Comparison of ENCODE assay signal across 15 cellular contexts in the genomic region with DNA sequence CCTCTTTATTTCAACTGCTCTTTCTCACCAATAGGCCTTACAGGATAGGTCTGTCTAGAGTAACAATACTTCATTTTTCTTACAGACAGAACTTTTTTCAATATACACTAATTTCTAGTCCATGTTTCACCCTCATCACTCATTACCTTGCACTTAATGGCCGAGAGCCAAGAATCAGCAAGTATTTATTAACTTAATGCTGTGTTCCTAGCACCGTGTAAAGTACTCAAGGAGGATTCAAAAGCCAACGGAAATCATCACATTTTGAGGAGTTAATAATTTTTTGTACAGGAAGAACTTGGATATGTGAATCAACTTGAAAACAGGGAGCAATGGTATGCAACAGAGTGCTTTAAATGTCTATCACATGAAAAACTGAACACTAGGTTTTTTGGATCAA.
DNase-seq lines count a peak whose midpoint lies in the region; FAIRE-seq and TF ChIP-seq lines count a peak whose summit lies in the region.
"Had no signal": no experiment of that assay in that cellular context is flagged by ENCODE, and none has a peak within 500 bp of the region (broad histone marks: within the 10 kb centered on the region; RNA-seq: fewer than 3 reads in every experiment).

No MANE protein-coding gene starts in this region.

- H3K9me3 ChIP-seq in kidney (ENCODE audit: control insufficient read depth in 1 of 2, low read length in 2 of 2) = no peaks in the 10 kb centered on the region
- no peaks in the 10 kb centered on the region for H3K9me3 ChIP-seq in GM23248 (ENCODE audit: low read depth)

- H3K27ac ChIP-seq in kidney (ENCODE audit: low read depth in 2 of 2, low read length in 2 of 2) (no peak overlapping the region), GM23248 (no peak overlapping the region)
- H3K27ac ChIP-seq: 22Rv1; BLaER1 treated with 17β-estradiol and CSF1 and Interleukin-3, amounts not matched to agents 10 nM and 100 nM had no signal

- intact Hi-C loops in activated CD4-positive, alpha-beta T cell treated with anti-CD3 and anti-CD28 coated beads, Interleukin-2, amount 10 ng/mL, durations not matched to agents 24 days and 14 days (cut with micrococcal nuclease) = no loop called here
- intact Hi-C loops in activated T-helper 2 cell treated with anti-CD3 and anti-CD28 coated beads, Interferon-gamma antibody, Interleukin-2, Interleukin-4, amounts not matched to agents 10 μg/mL and 5 μg/mL and 100 μg/mL, durations not matched to agents 14 hours and 24 hours and 36 hours (cut with micrococcal nuclease) = no loop called here
- intact Hi-C loops in kidney (cut with DNase I) = no loop called here

- H3K36me3 Mint-ChIP-seq in activated CD4-positive, alpha-beta T cell treated with anti-CD3 and anti-CD28 coated beads, Interleukin-2, amount 10 ng/mL, durations not matched to agents 24 days and 14 days (ENCODE audit: low read depth) = peaks cover 21% of the 10 kb centered on the region
- no peaks in the 10 kb centered on the region for H3K36me3 Mint-ChIP-seq in activated CD4-positive, alpha-beta T cell treated with anti-CD3 and anti-CD28 coated beads, Interleukin-2, amount 10 ng/mL, durations not matched to agents 7 days and 5 days (ENCODE audit: low read depth)
- peaks cover 64% of the 10 kb centered on the region for H3K36me3 Mint-ChIP-seq in activated T-helper 2 cell treated with anti-CD3 and anti-CD28 coated beads, Interferon-gamma antibody, Interleukin-2, Interleukin-4, amounts not matched to agents 10 μg/mL and 5 μg/mL and 100 μg/mL, durations not matched to agents 14 hours and 24 hours and 36 hours (ENCODE audit: low read depth)
- H3K36me3 Mint-ChIP-seq in progenitor cell of endocrine pancreas (ENCODE audit: insufficient read depth) = peaks cover 7% of the 10 kb centered on the region

- CTCF ChIA-PET in activated CD4-positive, alpha-beta T cell treated with anti-CD3 and anti-CD28 coated beads, Interleukin-2, amount 10 ng/mL, durations not matched to agents 7 days and 5 days (lab: Charles Lee) = interaction anchor here (0.7 to 1.0 kb wide), 4 partner anchors 10 to 76 kb away, joined by 3 to 4 read pairs (median 3); no protein-coding TSS in a partner anchor

- H3K79me2 ChIP-seq in GM23248 (ENCODE audit: insufficient read depth) = peaks cover 66% of the 10 kb centered on the region

- no peaks in the 10 kb centered on the region for H3K27me3 ChIP-seq in GM23248 (replicated peaks; ENCODE audit: insufficient read depth)
- H3K27me3 ChIP-seq: BLaER1 treated with 17β-estradiol and CSF1 and Interleukin-3, amounts not matched to agents 10 nM and 100 nM had no signal

- H3K4me2 ChIP-seq in GM23248 (ENCODE audit: unreplicated experiment) = no peak overlapping the region
- H3K4me2 ChIP-seq: BLaER1 treated with 17β-estradiol and CSF1 and Interleukin-3, amounts not matched to agents 10 nM and 100 nM had no signal

- H3K4me3 Mint-ChIP-seq in activated CD4-positive, alpha-beta T cell treated with anti-CD3 and anti-CD28 coated beads, Interleukin-2, amount 10 ng/mL, durations not matched to agents 24 days and 14 days = no peak overlapping the region
- no peak overlapping the region for H3K4me3 Mint-ChIP-seq in activated CD4-positive, alpha-beta T cell treated with anti-CD3 and anti-CD28 coated beads, Interleukin-2, amount 10 ng/mL, durations not matched to agents 7 days and 5 days
- H3K4me3 Mint-ChIP-seq in activated T-helper 2 cell treated with anti-CD3 and anti-CD28 coated beads, Interferon-gamma antibody, Interleukin-2, Interleukin-4, amounts not matched to agents 10 μg/mL and 5 μg/mL and 100 μg/mL, durations not matched to agents 14 hours and 24 hours and 36 hours (ENCODE audit: low read depth) = no peak overlapping the region
- H3K4me3 Mint-ChIP-seq in progenitor cell of endocrine pancreas (ENCODE audit: low read depth) = no peak overlapping the region

- H3K4me3 ChIP-seq in kidney (ENCODE audit: low read length in 2 of 2) = peak overlapping the region in 1 of 2 donors; percentile 22
- H3K4me3 ChIP-seq in GM23248 = no peak overlapping the region
- H3K4me3 ChIP-seq: BLaER1 treated with 17β-estradiol and CSF1 and Interleukin-3, amounts not matched to agents 10 nM and 100 nM had no signal

- no peak overlapping the region for H2AFZ ChIP-seq in GM23248

- FAIRE-seq in kidney (lab: Jason Lieb, UNC) = peak; percentile 47
- FAIRE-seq: H1 had no signal

- DNase-seq in activated CD4-positive, alpha-beta T cell treated with anti-CD3 and anti-CD28 coated beads, Interleukin-2, amount 10 ng/mL, durations not matched to agents 24 days and 14 days = no peak
- DNase-seq in activated CD4-positive, alpha-beta T cell treated with anti-CD3 and anti-CD28 coated beads, Interleukin-2, amount 10 ng/mL, durations not matched to agents 7 days and 5 days = no peak
- DNase-seq in activated T-helper 2 cell treated with anti-CD3 and anti-CD28 coated beads, Interferon-gamma antibody, Interleukin-2, Interleukin-4, amounts not matched to agents 10 μg/mL and 5 μg/mL and 100 μg/mL, durations not matched to agents 14 hours and 24 hours and 36 hours (ENCODE audit: low spot score) = no peak
- no peak for DNase-seq in kidney
- no peak for DNase-seq in progenitor cell of endocrine pancreas (ENCODE audit: low spot score, unreplicated experiment)
- DNase-seq in mesenteric fat pad (ENCODE audit: low spot score) = no peak
- no peak for DNase-seq in HPDE6-E6E7 (ENCODE audit: extremely low spot score)
- DNase-seq in GM23248 = no peak
- DNase-seq: DMS53, NCI-H1436, NCI-H2029 treated with DMSO at 0.1 percent for 48 hours, NCI-H524 had no signal

- H3K9me2 ChIP-seq in GM23248 (ENCODE audit: insufficient read depth) = no peaks in the 10 kb centered on the region

- no peaks in the 10 kb centered on the region for H3K27me3 Mint-ChIP-seq in activated CD4-positive, alpha-beta T cell treated with anti-CD3 and anti-CD28 coated beads, Interleukin-2, amount 10 ng/mL, durations not matched to agents 24 days and 14 days
- no peaks in the 10 kb centered on the region for H3K27me3 Mint-ChIP-seq in activated CD4-positive, alpha-beta T cell treated with anti-CD3 and anti-CD28 coated beads, Interleukin-2, amount 10 ng/mL, durations not matched to agents 7 days and 5 days
- no peaks in the 10 kb centered on the region for H3K27me3 Mint-ChIP-seq in activated T-helper 2 cell treated with anti-CD3 and anti-CD28 coated beads, Interferon-gamma antibody, Interleukin-2, Interleukin-4, amounts not matched to agents 10 μg/mL and 5 μg/mL and 100 μg/mL, durations not matched to agents 14 hours and 24 hours and 36 hours (ENCODE audit: low read depth)
- H3K27me3 Mint-ChIP-seq in progenitor cell of endocrine pancreas = no peaks in the 10 kb centered on the region

- no peaks in the 10 kb centered on the region for H4K20me1 ChIP-seq in GM23248 (ENCODE audit: insufficient read depth)
- H4K20me1 ChIP-seq: BLaER1 treated with 17β-estradiol and CSF1 and Interleukin-3, amounts not matched to agents 10 nM and 100 nM had no signal

- in situ Hi-C loops in GM23248 (cut with MboI) = no loop called here

- peak overlapping the region; percentile 80 for H3K27ac Mint-ChIP-seq in activated CD4-positive, alpha-beta T cell treated with anti-CD3 and anti-CD28 coated beads, Interleukin-2, amount 10 ng/mL, durations not matched to agents 24 days and 14 days
- no peak overlapping the region for H3K27ac Mint-ChIP-seq in activated CD4-positive, alpha-beta T cell treated with anti-CD3 and anti-CD28 coated beads, Interleukin-2, amount 10 ng/mL, durations not matched to agents 7 days and 5 days
- H3K27ac Mint-ChIP-seq in activated T-helper 2 cell treated with anti-CD3 and anti-CD28 coated beads, Interferon-gamma antibody, Interleukin-2, Interleukin-4, amounts not matched to agents 10 μg/mL and 5 μg/mL and 100 μg/mL, durations not matched to agents 14 hours and 24 hours and 36 hours = peak overlapping the region; percentile 66
- peak overlapping the region; percentile 52 for H3K27ac Mint-ChIP-seq in progenitor cell of endocrine pancreas

- H3K4me1 ChIP-seq in kidney (ENCODE audit: control insufficient read depth in 1 of 2, insufficient read depth in 1 of 2, low read depth in 1 of 2, low read length in 2 of 2) = peaks cover 2 to 10% of the 10 kb centered on the region in 2 donors
- peaks cover 73% of the 10 kb centered on the region for H3K4me1 ChIP-seq in GM23248 (ENCODE audit: insufficient read depth)

- peaks cover 84% of the 10 kb centered on the region for H3F3A ChIP-seq in GM23248 (ENCODE audit: insufficient read depth)

- H3K9me3 Mint-ChIP-seq in activated CD4-positive, alpha-beta T cell treated with anti-CD3 and anti-CD28 coated beads, Interleukin-2, amount 10 ng/mL, durations not matched to agents 24 days and 14 days = peaks cover 22% of the 10 kb centered on the region
- no peaks in the 10 kb centered on the region for H3K9me3 Mint-ChIP-seq in activated CD4-positive, alpha-beta T cell treated with anti-CD3 and anti-CD28 coated beads, Interleukin-2, amount 10 ng/mL, durations not matched to agents 7 days and 5 days
- H3K9me3 Mint-ChIP-seq in activated T-helper 2 cell treated with anti-CD3 and anti-CD28 coated beads, Interferon-gamma antibody, Interleukin-2, Interleukin-4, amounts not matched to agents 10 μg/mL and 5 μg/mL and 100 μg/mL, durations not matched to agents 14 hours and 24 hours and 36 hours = peaks cover 8% of the 10 kb centered on the region
- H3K9me3 Mint-ChIP-seq in progenitor cell of endocrine pancreas (ENCODE audit: low read depth) = no peaks in the 10 kb centered on the region

- H3K4me1 Mint-ChIP-seq in activated CD4-positive, alpha-beta T cell treated with anti-CD3 and anti-CD28 coated beads, Interleukin-2, amount 10 ng/mL, durations not matched to agents 24 days and 14 days = peaks cover 63% of the 10 kb centered on the region
- H3K4me1 Mint-ChIP-seq in activated CD4-positive, alpha-beta T cell treated with anti-CD3 and anti-CD28 coated beads, Interleukin-2, amount 10 ng/mL, durations not matched to agents 7 days and 5 days = peaks cover 16% of the 10 kb centered on the region
- peaks cover 80% of the 10 kb centered on the region for H3K4me1 Mint-ChIP-seq in activated T-helper 2 cell treated with anti-CD3 and anti-CD28 coated beads, Interferon-gamma antibody, Interleukin-2, Interleukin-4, amounts not matched to agents 10 μg/mL and 5 μg/mL and 100 μg/mL, durations not matched to agents 14 hours and 24 hours and 36 hours (ENCODE audit: low read depth)
- H3K4me1 Mint-ChIP-seq in progenitor cell of endocrine pancreas (ENCODE audit: low read depth) = peaks cover 34% of the 10 kb centered on the region

- POLR2A ChIA-PET in activated CD4-positive, alpha-beta T cell treated with anti-CD3 and anti-CD28 coated beads, Interleukin-2, amount 10 ng/mL, durations not matched to agents 7 days and 5 days (lab: Charles Lee) = no interaction called here

- no peak overlapping the region for H3K9ac ChIP-seq in kidney (ENCODE audit: low read length in 2 of 2)
- no peak overlapping the region for H3K9ac ChIP-seq in GM23248
- H3K9ac ChIP-seq: BLaER1 treated with 17β-estradiol and CSF1 and Interleukin-3, amounts not matched to agents 10 nM and 100 nM had no signal

- TF ChIP-seq CTCF in kidney (IDR thresholded peaks at IDR 0.05; ENCODE audit: borderline replicate concordance, extremely low read depth, insufficient read depth) (no peak), progenitor cell of endocrine pancreas (IDR thresholded peaks at IDR 0.05; ENCODE audit: unreplicated experiment) (no peak)

- WGBS in GM23248 (ENCODE audit: low coverage in 1 of 2, low lambda C conversion rate in 2 of 2, missing lambda C conversion rate in 2 of 2), 2 experiments = 98 to 99% methylated on average over 3 of the region's 3 CpGs

- H3K36me3 ChIP-seq in kidney (ENCODE audit: control insufficient read depth in 1 of 2, insufficient read depth in 2 of 2, low read length in 2 of 2) (no peaks in the 10 kb centered on the region), GM23248 (ENCODE audit: low read depth) (0 out of 2 replicates have a peak, but pooled peaks cover 3% of the 10 kb centered on the region)
- H3K36me3 ChIP-seq: BLaER1 treated with 17β-estradiol and CSF1 and Interleukin-3, amounts not matched to agents 10 nM and 100 nM had no signal
